ENCODE assay signal across 18 cellular contexts in genomic region chr10:4384254-4384653, GRCh38.
DNase-seq lines count a peak whose midpoint lies in the region; ATAC-seq and TF ChIP-seq lines count a peak whose summit lies in the region.
"Had no signal": no experiment of that assay in that cellular context is flagged by ENCODE, and none has a peak within 500 bp of the region (broad histone marks: within the 10 kb centered on the region; RNA-seq: fewer than 3 reads in every experiment).

No MANE protein-coding gene starts in this region.

- H3K4me1 ChIP-seq in esophagus muscularis mucosa (peaks cover 10 to 21% (median 20%) of the 10 kb centered on the region in 4 donors), osteoblast (ENCODE audit: insufficient read depth, low read length) (peaks cover 15% of the 10 kb centered on the region), MM.1S (ENCODE audit: low read length) (no peaks in the 10 kb centered on the region)
- H3K4me1 ChIP-seq: breast epithelium had no signal

- H3K27me3 ChIP-seq in esophagus muscularis mucosa (no peaks in the 10 kb centered on the region), osteoblast (ENCODE audit: insufficient read depth, low read length) (no peaks in the 10 kb centered on the region), MM.1S (replicated peaks; ENCODE audit: insufficient read depth, low read length) (no peaks in the 10 kb centered on the region)
- H3K27me3 ChIP-seq: breast epithelium, ovary had no signal

- H2AFZ ChIP-seq in osteoblast (ENCODE audit: low read length) (peak overlapping the region; percentile 86), MM.1S (ENCODE audit: low read length) (no peak overlapping the region)

- H3K9ac ChIP-seq in SK-N-MC (ENCODE audit: insufficient read length) (peak overlapping the region; percentile 45), MM.1S (ENCODE audit: low read length) (no peak overlapping the region)

- TF ChIP-seq POLR2A in esophagus muscularis mucosa (IDR thresholded peaks at IDR 0.05; ENCODE audit: low read depth): no peak

- H3K4me2 ChIP-seq in osteoblast (ENCODE audit: insufficient read depth, low read length) (peak overlapping the region; percentile 81), MM.1S (ENCODE audit: low read depth, low read length) (no peak overlapping the region)
- H3K4me2 ChIP-seq: A549 had no signal

- H3F3A ChIP-seq in MM.1S (ENCODE audit: insufficient read depth, low read length): no peaks in the 10 kb centered on the region

- H3K36me3 ChIP-seq in SK-N-MC (ENCODE audit: insufficient read depth, low read length): no peaks in the 10 kb centered on the region
- no peaks in the 10 kb centered on the region for H3K36me3 ChIP-seq in esophagus muscularis mucosa
- no peaks in the 10 kb centered on the region for H3K36me3 ChIP-seq in osteoblast (ENCODE audit: insufficient read depth, low read length)
- H3K36me3 ChIP-seq in MM.1S (replicated peaks; ENCODE audit: insufficient read depth, low read length): no peaks in the 10 kb centered on the region
- H3K36me3 ChIP-seq: breast epithelium, ovary had no signal

- 39% methylated on average over 4 of the region's 4 CpGs for WGBS in esophagus muscularis mucosa

- no peak for ATAC-seq in HG02938 (IDR thresholded peaks at IDR 0.05; ENCODE audit: unreplicated experiment)
- ATAC-seq: A549; effector memory CD8-positive, alpha-beta T cell; WTC11 had no signal

- H3K27ac ChIP-seq in SK-N-MC (peak overlapping the region; percentile 84; the same call in 1 of the 2 replicates), esophagus muscularis mucosa (replicated peaks in 1 of 4) (peak overlapping the region in 3 of 4 donors; percentile 14 to 43 (median 28)), osteoblast (ENCODE audit: low read depth, low read length) (peak overlapping the region; percentile 68), MM.1S (ENCODE audit: low read length) (no peak overlapping the region)
- H3K27ac ChIP-seq: A549, breast epithelium, ovary had no signal

- TF ChIP-seq CTCF in esophagus muscularis mucosa (IDR thresholded peaks at IDR 0.05): no peak
- TF ChIP-seq CTCF in osteoblast (IDR thresholded peaks at IDR 0.05; ENCODE audit: extremely low read depth, low read depth, low read length): no peak
- no peak for TF ChIP-seq CTCF in MM.1S (IDR thresholded peaks at IDR 0.05; ENCODE audit: low read length)

- H3K9me2 ChIP-seq in MM.1S (replicated peaks; ENCODE audit: insufficient read depth, low read length): no peaks in the 10 kb centered on the region

- peak overlapping the region; percentile 71 for H3K4me3 ChIP-seq in SK-N-MC
- H3K4me3 ChIP-seq in esophagus muscularis mucosa: peak overlapping the region in 2 of 4 donors; percentile 5
- peak overlapping the region; percentile 62 for H3K4me3 ChIP-seq in osteoblast (ENCODE audit: insufficient read depth, low read length)
- no peak overlapping the region for H3K4me3 ChIP-seq in MM.1S (ENCODE audit: low read length)
- H3K4me3 ChIP-seq: A549, breast epithelium, ovary had no signal

- intact Hi-C loops in esophagus muscularis mucosa (cut with DNase I): no loop called here

- no peak for TF ChIP-seq EP300 in esophagus muscularis mucosa (IDR thresholded peaks at IDR 0.05)

- peak; percentile 14 for DNase-seq in AG08395 (ENCODE audit: low spot score)
- no peak for DNase-seq in SK-N-MC (ENCODE audit: low read depth, low spot score)
- DNase-seq in esophagus muscularis mucosa (ENCODE audit: extremely low spot score): no peak
- peak; percentile 65 for DNase-seq in osteoblast (ENCODE audit: insufficient read length, low spot score, missing footprints)
- DNase-seq in pons (ENCODE audit: low spot score): no peak
- no peak for DNase-seq in NOMO-1 treated with DMSO at 0.1 percent for 48 hours (lab: John Stamatoyannopoulos, UW; ENCODE audit: unreplicated experiment)
- DNase-seq in MM.1S: no peak
- DNase-seq: activated gamma-delta T cell treated with Interleukin-2 at 50 U/mL for 16 hours; effector memory CD8-positive, alpha-beta T cell; NCI-H2029 treated with DMSO at 0.1 percent for 48 hours; NCI-H510A treated with DMSO at 0.1 percent for 48 hours; OCI-M1; ovary; stimulated activated CD4-positive, alpha-beta T cell treated with anti-CD3 and anti-CD28 coated beads, Interleukin-12 subunit alpha, Interleukin-12 subunit beta, amount 100 ng/mL, for 4 hours had no signal

- H3K9me3 ChIP-seq in SK-N-MC (ENCODE audit: low read depth, low read length) (no peaks in the 10 kb centered on the region), esophagus muscularis mucosa (no peaks in the 10 kb centered on the region), osteoblast (ENCODE audit: low read depth, low read length) (no peaks in the 10 kb centered on the region), MM.1S (replicated peaks; ENCODE audit: insufficient read depth, low read length) (no peaks in the 10 kb centered on the region)
- H3K9me3 ChIP-seq: A549, breast epithelium, ovary had no signal

- H4K20me1 ChIP-seq in osteoblast (ENCODE audit: insufficient read depth, low read length): no peaks in the 10 kb centered on the region
- no peaks in the 10 kb centered on the region for H4K20me1 ChIP-seq in MM.1S (ENCODE audit: insufficient read depth, low read length)

- H3K79me2 ChIP-seq in osteoblast (ENCODE audit: insufficient read depth, low read length) (no peaks in the 10 kb centered on the region), MM.1S (ENCODE audit: low read length) (no peaks in the 10 kb centered on the region)

Comparison
In these comparisons a context has a peak if more than half of its experiments do, and no peak if none do; other contexts are left out.
1. DNase-seq: peak in AG08395 (single experiment) and osteoblast (single experiment); none in SK-N-MC (single experiment), esophagus muscularis mucosa (single experiment), pons (single experiment), NOMO-1 treated with DMSO at 0.1 percent for 48 hours (single experiment) and MM.1S (single experiment).